ENCODE assay signal across 8 cellular contexts in genomic region chr9:97633859-97634485, GRCh38. TPM values are rescaled to one million over a fixed set of nuclear protein-coding genes. Genes with fewer than 3 reads are reported as not detected.
DNase-seq lines count a peak whose midpoint lies in the region; ATAC-seq and TF ChIP-seq lines count a peak whose summit lies in the region.

No MANE protein-coding gene starts in this region.

- H3K4me3 ChIP-seq in DND-41 (ENCODE audit: low read depth in 1 of 2, low read length in 2 of 2), result peak overlapping the region; percentile 75 to 99
- H3K4me3 ChIP-seq in WERI-Rb-1 (ENCODE audit: low read depth, low read length), result peak overlapping the region; percentile 97
- H3K4me3 ChIP-seq in fibroblast of villous mesenchyme (ENCODE audit: low read depth, low read length), result peak overlapping the region; percentile 92

- DNase-seq in DND-41 (no peak), WERI-Rb-1 (no peak), fibroblast of villous mesenchyme (ENCODE audit: low read depth) (peak; percentile 23), pons (ENCODE audit: low spot score) (peak; percentile 26), NCI-H2107 treated with DMSO at 0.1 percent for 48 hours (lab: John Stamatoyannopoulos, UW; ENCODE audit: unreplicated experiment) (no peak), SHP77 (lab: John Stamatoyannopoulos, UW) (no peak)

- peaks cover 16% of the 10 kb centered on the region for H3K36me3 ChIP-seq in DND-41 (ENCODE audit: insufficient read depth, low read length)
- peaks cover 14% of the 10 kb centered on the region for H3K36me3 ChIP-seq in WERI-Rb-1

- peaks cover 92% of the 10 kb centered on the region for H3K79me2 ChIP-seq in DND-41 (ENCODE audit: insufficient read depth, low read length)

- peaks cover 44% of the 10 kb centered on the region for H4K20me1 ChIP-seq in DND-41 (ENCODE audit: insufficient read depth, low read length)

- peaks cover 58% of the 10 kb centered on the region for H3K4me1 ChIP-seq in DND-41 (ENCODE audit: insufficient read depth, low read length)

- H3K27me3 ChIP-seq in DND-41 (ENCODE audit: insufficient read depth, low read length, poor library complexity) (no peaks in the 10 kb centered on the region), WERI-Rb-1 (ENCODE audit: insufficient read depth, low read depth, severe bottlenecking) (no peaks in the 10 kb centered on the region)

- H3K27ac ChIP-seq in DND-41 (ENCODE audit: low read length) (peak overlapping the region; percentile 77), WERI-Rb-1 (peak overlapping the region; percentile 95)

- H3K9ac ChIP-seq in DND-41 (ENCODE audit: low read depth, low read length), result peak overlapping the region; percentile 99

- H2AFZ ChIP-seq in DND-41 (ENCODE audit: low read depth, low read length), result peak overlapping the region; percentile 95

- H3K4me2 ChIP-seq in DND-41 (ENCODE audit: insufficient read depth, low read length), result peak overlapping the region; percentile 82

- H3K9me3 ChIP-seq in DND-41 (ENCODE audit: insufficient read depth, low read length, severe bottlenecking) (no peaks in the 10 kb centered on the region), WERI-Rb-1 (ENCODE audit: severe bottlenecking) (no peaks in the 10 kb centered on the region)

- TF ChIP-seq CTCF in DND-41 (IDR thresholded peaks at IDR 0.05; ENCODE audit: borderline replicate concordance, extremely low read depth, low read length, poor library complexity, severe bottlenecking), result no peak
- TF ChIP-seq CTCF in WERI-Rb-1 (IDR thresholded peaks at IDR 0.05; ENCODE audit: low read depth, low read length), result no peak
- TF ChIP-seq CTCF in fibroblast of villous mesenchyme (IDR thresholded peaks at IDR 0.05; ENCODE audit: insufficient read depth, low read depth, low read length), result no peak

- ATAC-seq in DND-41 (ENCODE audit: insufficient read depth, low read depth), result no peak
- peak; percentile 2 for ATAC-seq in HG02610 (IDR thresholded peaks at IDR 0.05; ENCODE audit: unreplicated experiment)
- ATAC-seq in HG03469 (IDR thresholded peaks at IDR 0.05; ENCODE audit: unreplicated experiment), result no peak

RNA-seq across cellular contexts. Expression of gene NCBP1, which starts 0.4 kb away (rescaled TPM):
- total RNA-seq in fibroblast of villous mesenchyme, result 33.8 and 60.9 TPM in 2 replicates

RNA-seq across cellular contexts. Expression of gene TSTD2, which starts 0.8 kb away (rescaled TPM):
- total RNA-seq in fibroblast of villous mesenchyme, result 12.6 and 15.1 TPM in 2 replicates

Comparison
In these comparisons a context has a peak if more than half of its experiments do, and no peak if none do; other contexts are left out.
1. DNase-seq: peak in fibroblast of villous mesenchyme (single experiment) and pons (single experiment); none in DND-41 (single experiment), WERI-Rb-1 (single experiment), NCI-H2107 treated with DMSO at 0.1 percent for 48 hours (single experiment) and SHP77 (0 of 2).
2. Peak in every context shown above with its lines, with median percentiles within 50 percentile points of each other: H3K4me3 ChIP-seq.